In the genomic region with DNA sequence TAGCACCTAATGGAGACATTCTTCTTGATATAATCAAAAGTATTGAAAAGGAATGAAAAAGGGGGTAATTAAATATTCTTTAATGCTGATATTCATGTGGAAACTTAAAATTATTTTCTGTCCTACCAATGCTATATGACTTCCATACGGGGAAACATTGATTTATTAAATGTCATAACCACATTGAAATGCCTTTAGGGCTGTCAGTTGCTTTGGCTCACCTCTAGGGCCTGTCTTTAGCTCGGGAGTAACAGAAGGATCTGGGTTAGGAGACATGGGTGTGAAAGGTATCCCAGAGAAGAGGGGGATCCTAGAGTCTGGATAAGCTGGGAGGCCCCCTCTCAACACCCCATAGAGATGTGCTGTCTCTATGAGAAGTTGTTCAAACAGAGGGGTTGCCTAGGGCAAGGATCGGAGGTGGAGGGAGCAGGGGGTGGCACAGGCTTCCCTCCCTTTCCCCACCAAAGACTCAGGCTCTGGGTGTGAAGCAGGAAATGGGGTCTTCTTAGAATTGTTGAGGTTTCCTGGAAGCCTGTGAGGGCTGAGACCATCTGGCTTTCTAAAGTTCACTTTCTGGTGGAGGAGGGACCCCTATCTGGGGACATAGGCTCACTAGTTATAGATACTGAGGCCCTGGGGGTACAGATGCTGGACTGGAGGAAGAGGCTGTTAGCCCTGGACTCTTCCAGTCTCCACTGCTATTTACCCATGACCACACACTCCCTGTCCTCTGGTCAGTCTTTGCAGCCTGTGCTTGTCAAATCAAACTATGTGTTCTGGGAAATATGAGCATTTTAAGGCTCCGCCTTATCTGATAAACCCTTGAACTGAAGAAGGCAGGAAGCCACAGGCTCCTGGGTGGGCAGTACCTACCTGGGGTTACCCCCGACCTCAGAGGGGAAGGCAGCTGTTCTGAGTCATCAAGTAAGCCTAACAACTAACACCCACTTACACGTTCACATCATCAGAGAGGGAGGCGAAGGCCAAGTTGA, we compare ENCODE assay signal across 1 cellular context.
TF ChIP-seq lines count a peak whose summit lies in the region.

No MANE protein-coding gene starts in this region.

TF ChIP-seq in SK-N-SH treated with all-trans-retinoic acid at 6 μM for 48 hours, 23 proteins besides CTCF, POLR2A, EP300 and RAD21 (continued from another document):
- TF ChIP-seq, protein P1, sequence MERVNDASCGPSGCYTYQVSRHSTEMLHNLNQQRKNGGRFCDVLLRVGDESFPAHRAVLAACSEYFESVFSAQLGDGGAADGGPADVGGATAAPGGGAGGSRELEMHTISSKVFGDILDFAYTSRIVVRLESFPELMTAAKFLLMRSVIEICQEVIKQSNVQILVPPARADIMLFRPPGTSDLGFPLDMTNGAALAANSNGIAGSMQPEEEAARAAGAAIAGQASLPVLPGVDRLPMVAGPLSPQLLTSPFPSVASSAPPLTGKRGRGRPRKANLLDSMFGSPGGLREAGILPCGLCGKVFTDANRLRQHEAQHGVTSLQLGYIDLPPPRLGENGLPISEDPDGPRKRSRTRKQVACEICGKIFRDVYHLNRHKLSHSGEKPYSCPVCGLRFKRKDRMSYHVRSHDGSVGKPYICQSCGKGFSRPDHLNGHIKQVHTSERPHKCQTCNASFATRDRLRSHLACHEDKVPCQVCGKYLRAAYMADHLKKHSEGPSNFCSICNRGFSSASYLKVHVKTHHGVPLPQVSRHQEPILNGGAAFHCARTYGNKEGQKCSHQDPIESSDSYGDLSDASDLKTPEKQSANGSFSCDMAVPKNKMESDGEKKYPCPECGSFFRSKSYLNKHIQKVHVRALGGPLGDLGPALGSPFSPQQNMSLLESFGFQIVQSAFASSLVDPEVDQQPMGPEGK (CRISPR knock-in tag; IDR thresholded peaks at IDR 0.05; ENCODE audit: borderline replicate concordance) = no peak
- no peak for TF ChIP-seq ZC3H10 (CRISPR knock-in tag; IDR thresholded peaks at IDR 0.05)
- TF ChIP-seq ZFP3 (CRISPR knock-in tag; IDR thresholded peaks at IDR 0.05) = no peak
- TF ChIP-seq PPARA (CRISPR knock-in tag; IDR thresholded peaks at IDR 0.05; ENCODE audit: borderline replicate concordance) = no peak
- no peak for TF ChIP-seq ISL1 (CRISPR knock-in tag; IDR thresholded peaks at IDR 0.05)
- TF ChIP-seq CSDC2 (CRISPR knock-in tag; IDR thresholded peaks at IDR 0.05) = no peak
- TF ChIP-seq SNAI2 (CRISPR knock-in tag; IDR thresholded peaks at IDR 0.05) = no peak
- TF ChIP-seq, protein P2, sequence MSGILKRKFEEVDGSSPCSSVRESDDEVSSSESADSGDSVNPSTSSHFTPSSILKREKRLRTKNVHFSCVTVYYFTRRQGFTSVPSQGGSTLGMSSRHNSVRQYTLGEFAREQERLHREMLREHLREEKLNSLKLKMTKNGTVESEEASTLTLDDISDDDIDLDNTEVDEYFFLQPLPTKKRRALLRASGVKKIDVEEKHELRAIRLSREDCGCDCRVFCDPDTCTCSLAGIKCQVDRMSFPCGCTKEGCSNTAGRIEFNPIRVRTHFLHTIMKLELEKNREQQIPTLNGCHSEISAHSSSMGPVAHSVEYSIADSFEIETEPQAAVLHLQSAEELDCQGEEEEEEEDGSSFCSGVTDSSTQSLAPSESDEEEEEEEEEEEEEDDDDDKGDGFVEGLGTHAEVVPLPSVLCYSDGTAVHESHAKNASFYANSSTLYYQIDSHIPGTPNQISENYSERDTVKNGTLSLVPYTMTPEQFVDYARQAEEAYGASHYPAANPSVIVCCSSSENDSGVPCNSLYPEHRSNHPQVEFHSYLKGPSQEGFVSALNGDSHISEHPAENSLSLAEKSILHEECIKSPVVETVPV (CRISPR knock-in tag; IDR thresholded peaks at IDR 0.05) = no peak
